In the genomic region with DNA sequence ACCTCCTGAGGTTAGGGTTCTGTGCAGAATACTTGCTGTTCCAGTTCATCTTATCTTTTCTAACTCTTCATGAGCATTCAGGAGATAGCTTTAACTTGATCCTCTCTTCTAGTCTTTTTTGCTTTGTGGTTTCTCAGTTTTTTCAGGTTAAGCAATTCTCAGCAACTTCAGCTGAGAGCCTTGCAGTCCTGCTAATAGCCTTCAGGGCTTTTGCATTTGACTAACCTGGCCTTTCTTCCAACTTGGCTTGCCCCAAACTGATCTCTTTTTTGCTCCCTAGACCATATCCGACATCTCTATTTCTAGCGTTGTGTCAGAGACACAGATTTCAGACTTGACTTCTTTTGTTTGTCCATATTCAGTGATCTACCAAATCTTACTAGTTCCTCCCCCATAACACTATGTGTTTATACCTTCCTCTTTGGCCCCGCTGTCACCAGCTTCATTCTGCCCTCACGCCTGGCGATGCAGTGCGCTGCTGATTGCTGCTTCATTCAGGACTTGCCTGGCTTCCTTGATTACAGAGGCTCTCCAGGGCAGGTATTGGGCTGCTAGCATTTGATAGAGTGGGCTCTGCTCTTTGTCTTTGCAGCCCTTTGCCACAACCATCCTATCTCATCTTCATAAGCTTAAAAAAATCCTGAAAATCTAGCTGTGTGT, we compare ENCODE assay signal across 14 cellular contexts. TPM values are rescaled to one million over a fixed set of nuclear protein-coding genes. Genes with fewer than 3 reads are reported as not detected.
DNase-seq lines count a peak whose midpoint lies in the region; ATAC-seq and TF ChIP-seq lines count a peak whose summit lies in the region.
"Had no signal": no experiment of that assay in that cellular context is flagged by ENCODE, and none has a peak within 500 bp of the region (broad histone marks: within the 10 kb centered on the region; RNA-seq: fewer than 3 reads in every experiment).

No MANE protein-coding gene starts in this region.

- H3K36me3 Mint-ChIP-seq in immature natural killer cell (no peaks in the 10 kb centered on the region), osteocyte (ENCODE audit: unreplicated experiment) (no peaks in the 10 kb centered on the region)

- no peaks in the 10 kb centered on the region for H3K27me3 ChIP-seq in right atrium auricular region

- H3K27me3 Mint-ChIP-seq in immature natural killer cell (ENCODE audit: low read depth in 3 of 3): peaks cover 0 to 2% (median 0%) of the 10 kb centered on the region in 3 donors
- no peaks in the 10 kb centered on the region for H3K27me3 Mint-ChIP-seq in osteocyte (ENCODE audit: unreplicated experiment)

- no peak overlapping the region for H3K4me3 ChIP-seq in right atrium auricular region
- H3K4me3 ChIP-seq: coronary artery had no signal

- no peak for TF ChIP-seq CTCF in right atrium auricular region (IDR thresholded peaks at IDR 0.05)
- no peak for TF ChIP-seq CTCF in osteocyte (IDR thresholded peaks at IDR 0.05)

- H3K4me1 Mint-ChIP-seq in immature natural killer cell (peaks cover 83 to 97% of the 10 kb centered on the region in 2 donors), osteocyte (ENCODE audit: unreplicated experiment) (peaks cover 57% of the 10 kb centered on the region)

- H3K36me3 ChIP-seq in right atrium auricular region: no peaks in the 10 kb centered on the region

- peaks cover 0 to 76% of the 10 kb centered on the region in 2 donors for H3K4me1 ChIP-seq in right atrium auricular region

- H3K9me3 Mint-ChIP-seq in immature natural killer cell (no peaks in the 10 kb centered on the region), osteocyte (ENCODE audit: unreplicated experiment) (no peaks in the 10 kb centered on the region)

- H3K9me3 ChIP-seq in right atrium auricular region: no peaks in the 10 kb centered on the region

- no peak for DNase-seq in left ventricle myocardium superior
- DNase-seq in right atrium auricular region (ENCODE audit: low spot score): no peak
- DNase-seq in RPMI8226: peak; percentile 37
- DNase-seq in immature natural killer cell: peak in 2 of 3 donors; percentile 10 to 41
- no peak for DNase-seq in osteocyte (ENCODE audit: extremely low spot score, unreplicated experiment)
- DNase-seq: C1 segment of cervical spinal cord; left cardiac atrium; NCI-H1417 treated with DMSO at 0.1 percent for 48 hours; stimulated activated CD4-positive, alpha-beta T cell treated with anti-CD3 and anti-CD28 coated beads, Interleukin-4, amount 100 ng/mL, for 24 hours; substantia nigra had no signal

- ATAC-seq in left ventricle myocardium superior: peak; percentile 40
- ATAC-seq in HG03469 (IDR thresholded peaks at IDR 0.05; ENCODE audit: unreplicated experiment): no peak
- no peak for ATAC-seq in GM18870 (IDR thresholded peaks at IDR 0.05; ENCODE audit: unreplicated experiment)
- no peak for ATAC-seq in HG02938 (IDR thresholded peaks at IDR 0.05; ENCODE audit: unreplicated experiment)

- H3K4me3 Mint-ChIP-seq in immature natural killer cell (peak overlapping the region; percentile 63 to 80 (median 78)), osteocyte (ENCODE audit: unreplicated experiment) (no peak overlapping the region)

- no peak overlapping the region for H3K27ac ChIP-seq in right atrium auricular region
- H3K27ac ChIP-seq: coronary artery had no signal

- intact Hi-C loops in left ventricle myocardium superior (cut with micrococcal nuclease): loop anchor here (10.0 kb wide), 1 partner anchor 67 kb away; no protein-coding TSS in a partner anchor

- H3K27ac Mint-ChIP-seq in immature natural killer cell (peak overlapping the region; percentile 38 to 91 (median 84)), osteocyte (ENCODE audit: unreplicated experiment) (no peak overlapping the region)

RNA-seq across cellular contexts. Expression of a gene that starts 9.5 kb away (rescaled TPM):
- 48.7 TPM for total RNA-seq in left ventricle myocardium superior
- total RNA-seq in right atrium auricular region: 10 to 100 TPM; 40.2 to 46.7 TPM
- polyA plus RNA-seq in immature natural killer cell: 10 to 100 TPM; 31.7 to 67.9 (median 32.4) TPM
- total RNA-seq in osteocyte: 45.6 and 46.8 TPM in 2 replicates

Comparison
In these comparisons a context has a peak if more than half of its experiments do, and no peak if none do; other contexts are left out.
1. DNase-seq: peak in RPMI8226 (single experiment) and immature natural killer cell (2 of 3); none in left ventricle myocardium superior (single experiment), right atrium auricular region (single experiment) and osteocyte (single experiment).